Comparison of ENCODE assay signal across 8 cellular contexts in the genomic region with DNA sequence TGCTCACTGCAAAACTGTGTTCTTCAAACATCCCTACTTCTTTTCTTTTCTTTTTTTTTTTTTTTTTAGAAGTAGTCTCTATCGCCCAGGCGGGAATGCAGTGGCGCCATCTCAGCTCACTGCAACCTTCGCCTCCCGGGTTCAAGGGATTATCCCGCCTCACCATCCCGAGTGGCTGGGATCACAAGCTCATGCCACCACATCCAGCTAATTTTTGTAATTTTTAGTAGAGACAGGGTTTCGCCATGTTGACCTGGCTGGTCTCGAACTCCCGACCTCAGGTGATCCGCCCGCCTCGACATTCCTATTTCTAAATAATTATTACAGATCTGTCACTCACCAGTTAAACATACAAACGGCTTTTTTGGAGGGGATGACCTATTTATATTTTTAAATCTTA. TPM values are rescaled to one million over a fixed set of nuclear protein-coding genes. Genes with fewer than 3 reads are reported as not detected.
DNase-seq lines count a peak whose midpoint lies in the region; ATAC-seq and TF ChIP-seq lines count a peak whose summit lies in the region.

No MANE protein-coding gene starts in this region.

- H2BK120ac ChIP-seq in IMR-90 (ENCODE audit: low read depth, low read length), result no peak overlapping the region

- H3K4me1 Mint-ChIP-seq in chondrocyte (ENCODE audit: low read depth), result peaks cover 59% of the 10 kb centered on the region

- no peak for TF ChIP-seq RAD21 in IMR-90 (IDR thresholded peaks at IDR 0.05; ENCODE audit: low read length)

- WGBS in IMR-90 (ENCODE audit: extremely low coverage in 2 of 2, insufficient read length in 1 of 2), 2 experiments, result no CpG with 5 or more reads among the region's 14 CpGs

- TF ChIP-seq CTCF in A673 (conservative IDR thresholded peaks at IDR 0.05; ENCODE audit: low read depth, low read length), result no peak
- TF ChIP-seq CTCF in IMR-90 (conservative IDR thresholded peaks at IDR 0.05; ENCODE audit: low read depth, low read length), result no peak
- TF ChIP-seq CTCF in chondrocyte (IDR thresholded peaks at IDR 0.05), result no peak
- no peak for TF ChIP-seq CTCF in omental fat pad (IDR thresholded peaks at IDR 0.05)

- CTCF ChIA-PET in A673 (lab: Charles Lee), result no interaction called here
- CTCF ChIA-PET in IMR-90 (lab: Yijun Ruan, JAX), result no interaction called here

- peak overlapping the region; percentile 100 for H3K27ac Mint-ChIP-seq in chondrocyte (ENCODE audit: unreplicated experiment)

- H2AK5ac ChIP-seq in IMR-90 (ENCODE audit: low read depth, low read length), result no peak overlapping the region

- H2BK20ac ChIP-seq in IMR-90 (ENCODE audit: low read depth, low read length), result no peak overlapping the region

- H3K36me3 ChIP-seq in A673 (ENCODE audit: insufficient read depth, low read length, poor library complexity, severe bottlenecking) (no peaks in the 10 kb centered on the region), IMR-90 (ENCODE audit: control insufficient read depth, insufficient read depth, low read length) (peaks cover 7% of the 10 kb centered on the region; the same call in 1 of the 2 replicates), muscle layer of duodenum (ENCODE audit: control insufficient read depth in 1 of 2, insufficient read depth in 2 of 2, low read length in 2 of 2) (peaks cover 0 to 11% of the 10 kb centered on the region in 2 donors)

- H4K5ac ChIP-seq in IMR-90 (ENCODE audit: low read depth, low read length), result no peak overlapping the region

- no peak overlapping the region for H3K18ac ChIP-seq in IMR-90 (ENCODE audit: low read depth, low read length)

- H2AFZ ChIP-seq in IMR-90 (replicated peaks; ENCODE audit: low read length, poor library complexity), result no peak overlapping the region

- BruUV-seq in A673 (replicated peaks; lab: Mats Ljungman, UMichigan) (no TSS peak), IMR-90 (replicated peaks; lab: Mats Ljungman, UMichigan) (no TSS peak)

- no peak overlapping the region for H2AK9ac ChIP-seq in IMR-90 (replicated peaks; ENCODE audit: low read depth, low read length, poor library complexity)

- H3K56ac ChIP-seq in IMR-90 (ENCODE audit: extremely low read depth, insufficient read depth, low read length), result 0 out of 2 replicates have a peak overlapping the region, but pooled peaks have one; percentile 100

- peak overlapping the region; percentile 90 for H3K4me2 ChIP-seq in IMR-90 (ENCODE audit: low read depth, low read length)

- no peak overlapping the region for H3K14ac ChIP-seq in IMR-90 (replicated peaks; ENCODE audit: low read depth, low read length)

- in situ Hi-C loops in IMR-90 (cut with MboI; ENCODE audit: low sequenced_read_pairs), result loop anchor here (10.0 kb wide), 1 partner anchor 347 kb away; no protein-coding TSS in a partner anchor

- H4K20me1 ChIP-seq in IMR-90 (ENCODE audit: insufficient read depth, low read length), result peaks cover 7% of the 10 kb centered on the region

- H2BK5ac ChIP-seq in IMR-90 (ENCODE audit: low read depth, low read length, poor library complexity, severe bottlenecking), result no peak overlapping the region

- DNase-seq in A673 (ENCODE audit: low spot score) (no peak), IMR-90 (no peak), chondrocyte (ENCODE audit: low spot score) (no peak), omental fat pad (ENCODE audit: low spot score) (no peak), iPS-NIHi11 (ENCODE audit: low spot score) (no peak)

- no peaks in the 10 kb centered on the region for H3K9me3 ChIP-seq in A673 (ENCODE audit: low read depth, low read length, poor library complexity, severe bottlenecking)
- no peaks in the 10 kb centered on the region for H3K9me3 ChIP-seq in IMR-90 (ENCODE audit: control insufficient read depth, insufficient read depth, low read length)
- H3K9me3 ChIP-seq in muscle layer of duodenum (ENCODE audit: control insufficient read depth in 1 of 2, low read length in 2 of 2), result no peaks in the 10 kb centered on the region

- H3K27ac ChIP-seq in A673 (ENCODE audit: low read depth, low read length, poor library complexity, severe bottlenecking) (no peak overlapping the region), IMR-90 (ENCODE audit: insufficient read depth, low read length) (no peak overlapping the region), muscle layer of duodenum (ENCODE audit: low read length) (peak overlapping the region; percentile 98)

- H3K4me1 ChIP-seq in A673 (ENCODE audit: insufficient read depth, low read length, poor library complexity, severe bottlenecking) (peaks cover 29% of the 10 kb centered on the region), IMR-90 (ENCODE audit: control insufficient read depth, insufficient read depth, low read length) (peaks cover 3% of the 10 kb centered on the region; the same call in 1 of the 2 replicates), muscle layer of duodenum (ENCODE audit: control insufficient read depth in 1 of 2, insufficient read depth in 2 of 2, low read length in 2 of 2) (peaks cover 18 to 41% of the 10 kb centered on the region in 2 donors)

- H3K27me3 ChIP-seq in A673 (replicated peaks; ENCODE audit: insufficient read depth, low read depth, low read length, poor library complexity) (no peaks in the 10 kb centered on the region), IMR-90 (ENCODE audit: control insufficient read depth, insufficient read depth, low read length) (no peaks in the 10 kb centered on the region), muscle layer of duodenum (ENCODE audit: low read depth, low read length) (no peaks in the 10 kb centered on the region)

- H3K4me3 ChIP-seq in A673 (ENCODE audit: low read depth, low read length, poor library complexity, severe bottlenecking), result peak overlapping the region; percentile 72
- H3K4me3 ChIP-seq in IMR-90 (ENCODE audit: insufficient read depth, low read depth, low read length), result peak overlapping the region; percentile 72
- peak overlapping the region; percentile 94 to 98 for H3K4me3 ChIP-seq in muscle layer of duodenum (ENCODE audit: low read depth in 1 of 2, low read length in 2 of 2)

- ATAC-seq in IMR-90 (ENCODE audit: low read depth) (no peak), GM19324 (IDR thresholded peaks at IDR 0.05; ENCODE audit: low FRiP score, unreplicated experiment) (no peak), HG03045 (IDR thresholded peaks at IDR 0.05; ENCODE audit: unreplicated experiment) (no peak), omental fat pad (ENCODE audit: low FRiP score) (no peak)

- no peak overlapping the region for H4K91ac ChIP-seq in IMR-90 (ENCODE audit: insufficient read depth, low read depth, low read length)

- peak overlapping the region; percentile 97 for H3K4me3 Mint-ChIP-seq in chondrocyte (ENCODE audit: unreplicated experiment)

- no peaks in the 10 kb centered on the region for H3K9me3 Mint-ChIP-seq in chondrocyte (ENCODE audit: low read depth)

- H4K8ac ChIP-seq in IMR-90 (ENCODE audit: low read depth in 2 of 2, low read length in 2 of 2), result peak overlapping the region in 1 of 2 experiments; percentile 49; a peak in 1 of 4 replicates

- H3K4ac ChIP-seq in IMR-90 (ENCODE audit: low read depth, low read length), result no peak overlapping the region; the same call in 1 of the 2 replicates

- no peaks in the 10 kb centered on the region for H3K27me3 Mint-ChIP-seq in chondrocyte (ENCODE audit: low read depth)

- intact Hi-C loops in A673 (cut with micrococcal nuclease; ENCODE audit: unreplicated experiment), result no loop called here
- intact Hi-C loops in IMR-90 (cut with micrococcal nuclease), result no loop called here

- peak overlapping the region; percentile 99; the same call in 1 of the 2 replicates for H3K9ac ChIP-seq in IMR-90 (ENCODE audit: low read depth, low read length)

- TF ChIP-seq POLR2A in IMR-90 (IDR thresholded peaks at IDR 0.05; ENCODE audit: low read depth, low read length), result no peak

- H3K36me3 Mint-ChIP-seq in chondrocyte (ENCODE audit: low read depth), result peaks cover 5% of the 10 kb centered on the region

- dilution Hi-C loops in IMR-90 (cut with HindIII; ENCODE audit: low sequenced_read_pairs, unreplicated experiment), result no loop called here

- POLR2A ChIA-PET in A673 (lab: Charles Lee; ENCODE audit: low non-redundant PET) (no interaction called here), IMR-90 (lab: Charles Lee; ENCODE audit: unreplicated experiment) (no interaction called here)

- no peak overlapping the region for H2BK15ac ChIP-seq in IMR-90 (ENCODE audit: low read depth, low read length)

- no peak overlapping the region for H3K23ac ChIP-seq in IMR-90 (ENCODE audit: low read depth, low read length)

- H3K9me1 ChIP-seq in IMR-90 (ENCODE audit: insufficient read depth, low read length), result no peaks in the 10 kb centered on the region

- peaks cover 26 to 79% of the 10 kb centered on the region in 2 experiments for H3K79me1 ChIP-seq in IMR-90 (ENCODE audit: low read depth in 1 of 2, low read length in 2 of 2)

RNA-seq across cellular contexts. Expression of gene RNASEK, which starts 1.0 kb away (rescaled TPM):
- total RNA-seq in A673 (2021) (246 and 258 TPM in 2 replicates), IMR-90 (2012; rRNA removed) (31.1 and 42.3 TPM in 2 replicates), chondrocyte (241 to 266 TPM (median 259 TPM) in 3 replicates), omental fat pad (100 to 1,000 TPM in 3 of 4 donors, 10 to 100 TPM in 1; 34.4 to 253 (median 130) TPM)
- 165 and 183 TPM in 2 replicates for polyA plus RNA-seq in IMR-90 (2012; rRNA removed)
- 121 and 678 TPM in 2 replicates for polyA plus RNA-seq in IMR-90 (2012; cell fraction: cytosol; rRNA removed)
- 126 and 148 TPM in 2 replicates for polyA plus RNA-seq in IMR-90 (2012; cell fraction: nucleus; rRNA removed; ENCODE audit: low replicate concordance)

RNA-seq across cellular contexts. Expression of gene BCL6B, which starts 11.4 kb away (rescaled TPM):
- total RNA-seq in A673 (2021) (0.44 and 0.58 TPM in 2 replicates), IMR-90 (2012; rRNA removed) (not detected in 2 replicates), chondrocyte (not detected in 3 replicates), omental fat pad (10 to 100 TPM in 1 of 4 donors, 1 to 10 TPM in 3; 4.6 to 11.2 (median 8.2) TPM)
- not detected in 2 replicates for polyA plus RNA-seq in IMR-90 (2012; rRNA removed)
- not detected in 2 replicates for polyA plus RNA-seq in IMR-90 (2012; cell fraction: cytosol; rRNA removed)
- polyA plus RNA-seq in IMR-90 (2012; cell fraction: nucleus; rRNA removed; ENCODE audit: low replicate concordance), result 0.10 TPM in 1 of 2 replicates, not detected in the other

RNA-seq across cellular contexts. Expression of gene ALOX12, which starts 15.6 kb away (rescaled TPM):
- total RNA-seq in A673 (2021) (not detected in 2 replicates), IMR-90 (2012; rRNA removed) (not detected in 2 replicates), chondrocyte (not detected in 3 replicates), omental fat pad (under 1 TPM in 1 of 4 donors, not detected in 3; 0.25 TPM)
- 0.03 TPM in 1 of 2 replicates, not detected in the other for polyA plus RNA-seq in IMR-90 (2012; rRNA removed)
- 0.03 TPM in 1 of 2 replicates, not detected in the other for polyA plus RNA-seq in IMR-90 (2012; cell fraction: cytosol; rRNA removed)
- 0.08 TPM in 1 of 2 replicates, not detected in the other for polyA plus RNA-seq in IMR-90 (2012; cell fraction: nucleus; rRNA removed; ENCODE audit: low replicate concordance)

RNA-seq across cellular contexts. Expression of gene SLC16A13, which starts 24.4 kb away (rescaled TPM):
- total RNA-seq in A673 (2021) (11.7 and 15.5 TPM in 2 replicates), IMR-90 (2012; rRNA removed) (under 0.01 and 0.18 TPM in 2 replicates), chondrocyte (3.5 to 5.4 TPM (median 4.8 TPM) in 3 replicates), omental fat pad (1 to 10 TPM in 3 of 4 donors, under 1 TPM in 1; 0.74 to 2.2 (median 1.5) TPM)
- polyA plus RNA-seq in IMR-90 (2012; rRNA removed), result 2.2 and 2.3 TPM in 2 replicates
- 1.8 and 3.5 TPM in 2 replicates for polyA plus RNA-seq in IMR-90 (2012; cell fraction: cytosol; rRNA removed)
- 4.2 and 6.8 TPM in 2 replicates for polyA plus RNA-seq in IMR-90 (2012; cell fraction: nucleus; rRNA removed; ENCODE audit: low replicate concordance)

RNA-seq across cellular contexts. Expression of gene SLC16A11, which starts 32.5 kb away (rescaled TPM):
- total RNA-seq in A673 (2021) (0.47 and 1.3 TPM in 2 replicates), IMR-90 (2012; rRNA removed) (not detected in 2 replicates), chondrocyte (0.41 to 0.85 TPM (median 0.47 TPM) in 3 replicates), omental fat pad (under 1 TPM in 3 of 4 donors, not detected in 1; 0.44 to 0.60 (median 0.47) TPM)
- polyA plus RNA-seq in IMR-90 (2012; rRNA removed), result not detected in 2 replicates
- 0.07 TPM in 1 of 2 replicates, not detected in the other for polyA plus RNA-seq in IMR-90 (2012; cell fraction: cytosol; rRNA removed)
- 0.08 and 0.35 TPM in 2 replicates for polyA plus RNA-seq in IMR-90 (2012; cell fraction: nucleus; rRNA removed; ENCODE audit: low replicate concordance)
